In genomic region chr17:48179071-48179945, GRCh38 we compare ENCODE assay signal across 22 cellular contexts.
DNase-seq lines count a peak whose midpoint lies in the region; ATAC-seq, FAIRE-seq and TF ChIP-seq lines count a peak whose summit lies in the region.
"Had no signal": no experiment of that assay in that cellular context is flagged by ENCODE, and none has a peak within 500 bp of the region (broad histone marks: within the 10 kb centered on the region; RNA-seq: fewer than 3 reads in every experiment).

No MANE protein-coding gene starts in this region.

- peaks cover 0 to 9% of the 10 kb centered on the region in 2 experiments; a peak in 2 of 5 replicates for H3K27me3 ChIP-seq in HepG2 (ENCODE audit: control insufficient read depth in 1 of 2, insufficient read depth in 2 of 2, low read length in 2 of 2)
- H3K27me3 ChIP-seq in right lobe of liver = no peaks in the 10 kb centered on the region
- no peaks in the 10 kb centered on the region for H3K27me3 ChIP-seq in SJCRH30
- no peaks in the 10 kb centered on the region for H3K27me3 ChIP-seq in ovary

- TF ChIP-seq RAD21 in HepG2 (CRISPR knock-in tag; IDR thresholded peaks at IDR 0.05) = no peak

- TF ChIP-seq POLR2A in HepG2 (IDR thresholded peaks at IDR 0.05; ENCODE audit: insufficient read depth in 1 of 2, low read depth in 2 of 2, low read length in 2 of 2) = no peak
- TF ChIP-seq POLR2A in right lobe of liver (IDR thresholded peaks at IDR 0.05) = no peak
- TF ChIP-seq POLR2A in ovary (IDR thresholded peaks at IDR 0.05) = no peak

- H3K27me3 Mint-ChIP-seq in effector memory CD8-positive, alpha-beta T cell = no peaks in the 10 kb centered on the region
- H3K27me3 Mint-ChIP-seq: activated CD8-positive, alpha-beta memory T cell treated with anti-CD3 and anti-CD28 coated beads, Interleukin-2, amount 10 ng/mL, durations not matched to agents 7 days and 5 days had no signal

- TF ChIP-seq EP300 in HepG2 (IDR thresholded peaks at IDR 0.05; ENCODE audit: low read depth in 2 of 2, low read length in 2 of 2) (no peak), HepG2 (CRISPR knock-in tag; IDR thresholded peaks at IDR 0.05; ENCODE audit: borderline replicate concordance) (no peak), ovary (IDR thresholded peaks at IDR 0.05) (no peak)

- no peak overlapping the region for H3K27ac ChIP-seq in HepG2 (ENCODE audit: extremely low read length, insufficient read depth, low read length)
- no peak overlapping the region for H3K27ac ChIP-seq in right lobe of liver
- H3K27ac ChIP-seq in SJCRH30 = no peak overlapping the region; the same call in 1 of the 2 replicates
- no peak overlapping the region for H3K27ac ChIP-seq in ovary
- H3K27ac ChIP-seq: esophagus squamous epithelium, thyroid gland had no signal

- peaks cover 62% of the 10 kb centered on the region for H3K36me3 Mint-ChIP-seq in effector memory CD8-positive, alpha-beta T cell (ENCODE audit: insufficient read depth)

- H3K9ac ChIP-seq in HepG2 (ENCODE audit: insufficient read depth, low read depth, low read length) = no peak overlapping the region

- no peak overlapping the region for H3K4me3 Mint-ChIP-seq in effector memory CD8-positive, alpha-beta T cell
- H3K4me3 Mint-ChIP-seq: activated CD8-positive, alpha-beta memory T cell treated with anti-CD3 and anti-CD28 coated beads, Interleukin-2, amount 10 ng/mL, durations not matched to agents 7 days and 5 days had no signal

- H3K9me3 ChIP-seq in HepG2 (ENCODE audit: low read length) (no peaks in the 10 kb centered on the region), right lobe of liver (no peaks in the 10 kb centered on the region), SJCRH30 (replicated peaks) (no peaks in the 10 kb centered on the region), ovary (no peaks in the 10 kb centered on the region)
- H3K9me3 ChIP-seq: esophagus squamous epithelium, thyroid gland had no signal

- H3K36me3 ChIP-seq in HepG2 (replicated peaks in 1 of 2; ENCODE audit: control insufficient read depth in 1 of 2, insufficient read depth in 2 of 2, low read length in 2 of 2) = no peaks in the 10 kb centered on the region
- H3K36me3 ChIP-seq in right lobe of liver = no peaks in the 10 kb centered on the region
- no peaks in the 10 kb centered on the region for H3K36me3 ChIP-seq in SJCRH30
- H3K36me3 ChIP-seq in ovary = no peaks in the 10 kb centered on the region
- H3K36me3 ChIP-seq: esophagus squamous epithelium, thyroid gland had no signal

- no peak overlapping the region for H3K4me3 ChIP-seq in HepG2 (replicated peaks in 1 of 3; ENCODE audit: insufficient read depth in 1 of 3, low read depth in 2 of 3, low read length in 3 of 3)
- H3K4me3 ChIP-seq in right lobe of liver = no peak overlapping the region
- no peak overlapping the region for H3K4me3 ChIP-seq in SJCRH30
- H3K4me3 ChIP-seq in ovary = no peak overlapping the region
- H3K4me3 ChIP-seq: esophagus squamous epithelium, thyroid gland had no signal

- in situ Hi-C loops in HepG2 (cut with HindIII; ENCODE audit: extremely low pct_ligation_motif_present, low pct_unique_long_range_greater_than_20kb) = no loop called here

- no peaks in the 10 kb centered on the region for H3K79me2 ChIP-seq in HepG2 (ENCODE audit: insufficient read depth, low read length)

- TF ChIP-seq CTCF in HepG2 (CRISPR knock-in tag; IDR thresholded peaks at IDR 0.05) (no peak), right lobe of liver (IDR thresholded peaks at IDR 0.05) (no peak), ovary (IDR thresholded peaks at IDR 0.05) (no peak)

- H3K4me1 Mint-ChIP-seq in effector memory CD8-positive, alpha-beta T cell (ENCODE audit: low read depth in 2 of 2) = peaks cover under 1 to 14% of the 10 kb centered on the region in 2 donors

- DNase-seq in HepG2 (ENCODE audit: low spot score) (no peak), right lobe of liver (no peak), SJCRH30 (peak; percentile 64 to 67), NCI-H1694 (lab: John Stamatoyannopoulos, UW) (no peak), ovary (no peak), NCI-H2171 (lab: John Stamatoyannopoulos, UW) (no peak)
- no peak for DNase-seq in effector memory CD8-positive, alpha-beta T cell
- DNase-seq in activated effector memory CD4-positive, alpha-beta T cell treated with Interleukin-2 at 50 U/mL for 16 hours = no peak
- DNase-seq: activated CD8-positive, alpha-beta memory T cell treated with anti-CD3 and anti-CD28 coated beads, Interleukin-2, amount 10 ng/mL, durations not matched to agents 7 days and 5 days; activated gamma-delta T cell treated with Interleukin-2 at 50 U/mL for 16 hours; anterior cingulate cortex; DMS53; esophagus squamous epithelium; glutamatergic neuron; Kasumi-1; NCI-H1105; NCI-H2081; NCI-H526; stimulated activated CD4-positive, alpha-beta T cell treated with anti-CD3 and anti-CD28 coated beads, Interleukin-2, amount 100 ng/mL, for 24 hours; stimulated activated naive CD4-positive, alpha-beta T cell; thyroid gland had no signal

- ATAC-seq in HepG2 (no peak), right lobe of liver (no peak)
- no peak for ATAC-seq in effector memory CD8-positive, alpha-beta T cell (replicated peaks)
- ATAC-seq: activated CD8-positive, alpha-beta memory T cell treated with anti-CD3 and anti-CD28 coated beads, Interleukin-2, amount 10 ng/mL, durations not matched to agents 7 days and 5 days had no signal

- no TSS peak for BruUV-seq in HepG2 (replicated peaks; lab: Mats Ljungman, UMichigan)

- WGBS in HepG2 (ENCODE audit: low lambda C conversion rate) = 20% methylated on average over 4 of the region's 4 CpGs
- WGBS in right lobe of liver (ENCODE audit: insufficient coverage, low coverage, low lambda C conversion rate, missing lambda C conversion rate) = 46% methylated on average over 3 of the region's 4 CpGs
- 44 to 48% (median 45%) methylated on average over 4 of the region's 4 CpGs for WGBS in ovary, 3 donors

- intact Hi-C loops in HepG2 (cut with micrococcal nuclease; ENCODE audit: unreplicated experiment) = no loop called here
- intact Hi-C loops in right lobe of liver (cut with DNase I) = no loop called here
- intact Hi-C loops in ovary (cut with DNase I) = no loop called here

- FAIRE-seq in HepG2 (lab: Jason Lieb, UNC) = no peak
- FAIRE-seq: H54 had no signal

- H2AFZ ChIP-seq in HepG2 (ENCODE audit: low read length) = no peak overlapping the region

- H3K4me2 ChIP-seq in HepG2 (ENCODE audit: low read depth, low read length) = no peak overlapping the region

- peak overlapping the region; percentile 20 to 59 for H3K27ac Mint-ChIP-seq in effector memory CD8-positive, alpha-beta T cell

- no peaks in the 10 kb centered on the region for H4K20me1 ChIP-seq in HepG2 (ENCODE audit: insufficient read depth, low read length)

- POLR2A ChIA-PET in HepG2 (lab: Yijun Ruan, JAX) = no interaction called here

- H3K9me3 Mint-ChIP-seq in effector memory CD8-positive, alpha-beta T cell = no peaks in the 10 kb centered on the region

- H3K4me1 ChIP-seq in HepG2 (ENCODE audit: insufficient read depth, low read length) = no peaks in the 10 kb centered on the region
- no peaks in the 10 kb centered on the region for H3K4me1 ChIP-seq in right lobe of liver
- H3K4me1 ChIP-seq in SJCRH30 = peaks cover 57% of the 10 kb centered on the region
- no peaks in the 10 kb centered on the region for H3K4me1 ChIP-seq in ovary (ENCODE audit: insufficient read depth)
- H3K4me1 ChIP-seq: esophagus squamous epithelium, thyroid gland had no signal

- CTCF ChIA-PET in HepG2 (lab: Yijun Ruan, JAX; ENCODE audit: low intra/inter-chr PET ratio, low total read pairs) = no interaction called here

TF ChIP-seq in HepG2, 621 proteins besides CTCF, POLR2A, EP300 and RAD21:
- TF ChIP-seq ZNF354B (CRISPR knock-in tag; IDR thresholded peaks at IDR 0.05) (no peak), ZXDC (CRISPR knock-in tag; IDR thresholded peaks at IDR 0.05) (no peak), MAFK (conservative IDR thresholded peaks at IDR 0.05 in 1 of 2, IDR thresholded peaks at IDR 0.05 in 1 of 2; ENCODE audit: low read length in 2 of 2) (0 out of 4 replicates have a peak, but pooled peaks of 1 of the 2 experiments have one; percentile 17), SRSF9 (IDR thresholded peaks at IDR 0.05; ENCODE audit: borderline replicate concordance, insufficient read depth, low read depth, low read length, poor library complexity, severe bottlenecking) (no peak), PPARG (CRISPR knock-in tag; conservative IDR thresholded peaks at IDR 0.05) (no peak), NFE2L2 (IDR thresholded peaks at IDR 0.05; ENCODE audit: low read length) (peak; percentile 33; the same call in 1 of the 2 replicates)
TF ChIP-seq in HepG2: peak in this region for 2.

Comparison
In these comparisons a context has a peak if more than half of its experiments do, and no peak if none do; other contexts are left out.
1. DNase-seq: peak in SJCRH30 (2 of 2); none in HepG2 (single experiment), right lobe of liver (0 of 3), effector memory CD8-positive, alpha-beta T cell (0 of 3), NCI-H1694 (single experiment), ovary (0 of 5), activated effector memory CD4-positive, alpha-beta T cell treated with Interleukin-2 at 50 U/mL for 16 hours (single experiment) and NCI-H2171 (single experiment).